1 cellular context compared by ENCODE assay signal in genomic region chr1:15834406-15835204, GRCh38.
TF ChIP-seq lines count a peak whose summit lies in the region.

No MANE protein-coding gene starts in this region.

TF ChIP-seq in HEK293, 187 proteins besides CTCF, POLR2A, EP300 and RAD21 (continued from another document and continues in another):
- TF ChIP-seq KLF16 (tag by site-specific recombination; IDR thresholded peaks at IDR 0.05) (peak; percentile 38; the same call in 1 of the 2 replicates), ZNF324 (tag by site-specific recombination; IDR thresholded peaks at IDR 0.05) (peak; percentile 53; the same call in 1 of the 2 replicates), SP7 (tag by site-specific recombination; IDR thresholded peaks at IDR 0.05) (peak; percentile 47), ZNF639 (tag by site-specific recombination; IDR thresholded peaks at IDR 0.05) (peak; percentile 76), HOXD13 (CRISPR knock-in tag; IDR thresholded peaks at IDR 0.05; ENCODE audit: borderline replicate concordance) (peak; percentile 53; the same call in 1 of the 2 replicates), ZNF24 (tag by site-specific recombination; IDR thresholded peaks at IDR 0.05) (0 out of 2 replicates have a peak, but pooled peaks have one; percentile 57), ZNF335 (tag by site-specific recombination; conservative IDR thresholded peaks at IDR 0.05) (peak; percentile 90), ZNF704 (tag by site-specific recombination; IDR thresholded peaks at IDR 0.05) (no peak), BCL11B (tag by site-specific recombination; IDR thresholded peaks at IDR 0.05; ENCODE audit: low read depth) (peak; percentile 33; the same call in 1 of the 2 replicates), ZNF843 (tag by site-specific recombination; IDR thresholded peaks at IDR 0.05) (peak; percentile 72), ZNF114 (tag by site-specific recombination; IDR thresholded peaks at IDR 0.05) (no peak), ZBTB26 (tag by site-specific recombination; optimal IDR thresholded peaks at IDR 0.05) (peak; percentile 92), SP2 (tag by site-specific recombination; IDR thresholded peaks at IDR 0.05) (peak; percentile 80), GLIS2 (tag by site-specific recombination; IDR thresholded peaks at IDR 0.05) (peak; percentile 56), ZBTB6 (tag by site-specific recombination; IDR thresholded peaks at IDR 0.05) (peak; percentile 94), ZXDB (tag by site-specific recombination; IDR thresholded peaks at IDR 0.05) (peak; percentile 86), PBX3 (CRISPR knock-in tag; IDR thresholded peaks at IDR 0.05) (peak; percentile 78; the same call in 1 of the 2 replicates), SCRT2 (tag by site-specific recombination; IDR thresholded peaks at IDR 0.05) (peak; percentile 98), ZFP37 (tag by site-specific recombination; IDR thresholded peaks at IDR 0.05) (peak; percentile 61), ZBTB44 (tag by site-specific recombination; IDR thresholded peaks at IDR 0.05) (no peak; the same call in 1 of the 2 replicates), ZBTB11 (tag by site-specific recombination; conservative IDR thresholded peaks at IDR 0.05; ENCODE audit: low read depth) (peak; percentile 75), ZFP69B (tag by site-specific recombination; IDR thresholded peaks at IDR 0.05) (peak; percentile 98), ZNF629 (tag by site-specific recombination; IDR thresholded peaks at IDR 0.05) (peak; percentile 72), ZSCAN4 (tag by site-specific recombination; IDR thresholded peaks at IDR 0.05) (0 out of 2 replicates have a peak, but pooled peaks have one; percentile 2), SCRT1 (tag by site-specific recombination; IDR thresholded peaks at IDR 0.05; ENCODE audit: borderline replicate concordance) (no peak; the same call in 1 of the 2 replicates), ZNF148 (tag by site-specific recombination; IDR thresholded peaks at IDR 0.05; ENCODE audit: borderline replicate concordance) (no peak), ZNF155 (tag by site-specific recombination; IDR thresholded peaks at IDR 0.05) (no peak), MZF1 (tag by site-specific recombination; IDR thresholded peaks at IDR 0.05; ENCODE audit: borderline replicate concordance) (peak; percentile 86), OSR2 (tag by site-specific recombination; IDR thresholded peaks at IDR 0.05) (peak; percentile 99), BCL11A (tag by site-specific recombination; IDR thresholded peaks at IDR 0.05; ENCODE audit: low read depth) (no peak), ZNF488 (tag by site-specific recombination; IDR thresholded peaks at IDR 0.05) (no peak), AEBP2 (tag by site-specific recombination; IDR thresholded peaks at IDR 0.05; ENCODE audit: borderline replicate concordance) (no peak), ZNF623 (tag by site-specific recombination; IDR thresholded peaks at IDR 0.05) (no peak; the same call in none of the 2 replicates), ZSCAN16 (tag by site-specific recombination; IDR thresholded peaks at IDR 0.05) (peak; percentile 69), ZNF398 (tag by site-specific recombination; IDR thresholded peaks at IDR 0.05) (peak; percentile 50; the same call in 1 of the 2 replicates), YY1 (tag by site-specific recombination; IDR thresholded peaks at IDR 0.05) (peak; percentile 95), ZBTB21 (tag by site-specific recombination; IDR thresholded peaks at IDR 0.05) (peak; percentile 49), ZNF366 (tag by site-specific recombination; conservative IDR thresholded peaks at IDR 0.05) (peak; percentile 73)
